ENCODE assay signal across 1 cellular context in the genomic region with DNA sequence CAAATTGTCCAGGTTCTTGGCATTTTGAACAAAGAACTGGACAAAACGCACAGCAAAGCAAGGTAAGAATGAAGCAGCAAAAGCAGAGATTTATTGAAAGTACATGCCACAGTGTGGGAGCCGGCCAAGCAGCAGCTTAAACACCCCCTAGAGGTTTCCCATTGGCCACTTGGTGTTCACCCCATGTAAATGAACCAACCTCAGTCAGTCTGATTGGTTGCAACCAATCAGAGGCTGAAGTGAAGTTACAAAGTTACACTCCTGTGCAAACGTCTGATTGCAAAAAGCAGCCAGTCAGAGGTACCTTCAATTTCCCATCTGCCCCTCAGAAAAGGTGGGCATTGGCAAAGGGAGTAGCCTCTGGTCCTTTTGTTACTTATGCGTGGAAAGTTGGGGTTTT.
TF ChIP-seq lines count a peak whose summit lies in the region.

No MANE protein-coding gene starts in this region.

TF ChIP-seq in HepG2, 621 proteins besides CTCF, POLR2A, EP300 and RAD21 (continued from another document and continues in another):
- TF ChIP-seq PRDM4 (CRISPR knock-in tag; IDR thresholded peaks at IDR 0.05; ENCODE audit: borderline replicate concordance) = no peak
- TF ChIP-seq, protein P1, sequence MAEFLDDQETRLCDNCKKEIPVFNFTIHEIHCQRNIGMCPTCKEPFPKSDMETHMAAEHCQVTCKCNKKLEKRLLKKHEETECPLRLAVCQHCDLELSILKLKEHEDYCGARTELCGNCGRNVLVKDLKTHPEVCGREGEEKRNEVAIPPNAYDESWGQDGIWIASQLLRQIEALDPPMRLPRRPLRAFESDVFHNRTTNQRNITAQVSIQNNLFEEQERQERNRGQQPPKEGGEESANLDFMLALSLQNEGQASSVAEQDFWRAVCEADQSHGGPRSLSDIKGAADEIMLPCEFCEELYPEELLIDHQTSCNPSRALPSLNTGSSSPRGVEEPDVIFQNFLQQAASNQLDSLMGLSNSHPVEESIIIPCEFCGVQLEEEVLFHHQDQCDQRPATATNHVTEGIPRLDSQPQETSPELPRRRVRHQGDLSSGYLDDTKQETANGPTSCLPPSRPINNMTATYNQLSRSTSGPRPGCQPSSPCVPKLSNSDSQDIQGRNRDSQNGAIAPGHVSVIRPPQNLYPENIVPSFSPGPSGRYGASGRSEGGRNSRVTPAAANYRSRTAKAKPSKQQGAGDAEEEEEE (CRISPR knock-in tag; IDR thresholded peaks at IDR 0.05; ENCODE audit: borderline replicate concordance) = no peak
- TF ChIP-seq, protein P2, sequence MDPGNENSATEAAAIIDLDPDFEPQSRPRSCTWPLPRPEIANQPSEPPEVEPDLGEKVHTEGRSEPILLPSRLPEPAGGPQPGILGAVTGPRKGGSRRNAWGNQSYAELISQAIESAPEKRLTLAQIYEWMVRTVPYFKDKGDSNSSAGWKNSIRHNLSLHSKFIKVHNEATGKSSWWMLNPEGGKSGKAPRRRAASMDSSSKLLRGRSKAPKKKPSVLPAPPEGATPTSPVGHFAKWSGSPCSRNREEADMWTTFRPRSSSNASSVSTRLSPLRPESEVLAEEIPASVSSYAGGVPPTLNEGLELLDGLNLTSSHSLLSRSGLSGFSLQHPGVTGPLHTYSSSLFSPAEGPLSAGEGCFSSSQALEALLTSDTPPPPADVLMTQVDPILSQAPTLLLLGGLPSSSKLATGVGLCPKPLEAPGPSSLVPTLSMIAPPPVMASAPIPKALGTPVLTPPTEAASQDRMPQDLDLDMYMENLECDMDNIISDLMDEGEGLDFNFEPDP (CRISPR knock-in tag; conservative IDR thresholded peaks at IDR 0.05) = no peak
- TF ChIP-seq ERF (CRISPR knock-in tag; IDR thresholded peaks at IDR 0.05) = peak; percentile 20; the same call in 1 of the 2 replicates
- peak; percentile 76; the same call in 1 of the 2 replicates for TF ChIP-seq ZSCAN30 (CRISPR knock-in tag; IDR thresholded peaks at IDR 0.05)
- no peak for TF ChIP-seq NFIC (IDR thresholded peaks at IDR 0.05; ENCODE audit: low read length)
- TF ChIP-seq ZSCAN29 (CRISPR knock-in tag; conservative IDR thresholded peaks at IDR 0.05) = 0 out of 2 replicates have a peak, but pooled peaks have one; percentile 25
- TF ChIP-seq SP4 (CRISPR knock-in tag; IDR thresholded peaks at IDR 0.05) = no peak
- TF ChIP-seq ZNF614 (CRISPR knock-in tag; IDR thresholded peaks at IDR 0.05; ENCODE audit: borderline replicate concordance) = peak; percentile 26; the same call in 1 of the 2 replicates
- TF ChIP-seq HMG20A (CRISPR knock-in tag; IDR thresholded peaks at IDR 0.05; ENCODE audit: borderline replicate concordance) = no peak
- no peak; the same call in 1 of the 2 replicates for TF ChIP-seq HNF4A (CRISPR knock-in tag; IDR thresholded peaks at IDR 0.05)
- no peak for TF ChIP-seq HNRNPUL1 (IDR thresholded peaks at IDR 0.05; ENCODE audit: low read depth, low read length)
- no peak for TF ChIP-seq PHB2 (IDR thresholded peaks at IDR 0.05; ENCODE audit: partially characterized antibody)
- no peak for TF ChIP-seq GLI4 (CRISPR knock-in tag; IDR thresholded peaks at IDR 0.05; ENCODE audit: borderline replicate concordance)
- no peak for TF ChIP-seq KLF15 (CRISPR knock-in tag; IDR thresholded peaks at IDR 0.05; ENCODE audit: borderline replicate concordance)
- no peak for TF ChIP-seq KDM5A (IDR thresholded peaks at IDR 0.05; ENCODE audit: borderline replicate concordance, low read length)
- TF ChIP-seq ISL2 (CRISPR knock-in tag; IDR thresholded peaks at IDR 0.05) = no peak
- TF ChIP-seq, protein P3, sequence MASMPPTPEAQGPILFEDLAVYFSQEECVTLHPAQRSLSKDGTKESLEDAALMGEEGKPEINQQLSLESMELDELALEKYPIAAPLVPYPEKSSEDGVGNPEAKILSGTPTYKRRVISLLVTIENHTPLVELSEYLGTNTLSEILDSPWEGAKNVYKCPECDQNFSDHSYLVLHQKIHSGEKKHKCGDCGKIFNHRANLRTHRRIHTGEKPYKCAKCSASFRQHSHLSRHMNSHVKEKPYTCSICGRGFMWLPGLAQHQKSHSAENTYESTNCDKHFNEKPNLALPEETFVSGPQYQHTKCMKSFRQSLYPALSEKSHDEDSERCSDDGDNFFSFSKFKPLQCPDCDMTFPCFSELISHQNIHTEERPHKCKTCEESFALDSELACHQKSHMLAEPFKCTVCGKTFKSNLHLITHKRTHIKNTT (CRISPR knock-in tag; IDR thresholded peaks at IDR 0.05) = no peak
- TF ChIP-seq ZBTB44 (CRISPR knock-in tag; IDR thresholded peaks at IDR 0.05) = no peak
- TF ChIP-seq ZNF138 (CRISPR knock-in tag; IDR thresholded peaks at IDR 0.05; ENCODE audit: low read depth) = no peak
- TF ChIP-seq ZC3H4 (CRISPR knock-in tag; IDR thresholded peaks at IDR 0.05; ENCODE audit: borderline replicate concordance) = no peak
- TF ChIP-seq HOXA7 (CRISPR knock-in tag; IDR thresholded peaks at IDR 0.05) = no peak
- TF ChIP-seq ZNF792 (CRISPR knock-in tag; IDR thresholded peaks at IDR 0.05) = no peak
- no peak for TF ChIP-seq FOXC1 (CRISPR knock-in tag; IDR thresholded peaks at IDR 0.05; ENCODE audit: borderline replicate concordance)
- no peak for TF ChIP-seq ESRRA (CRISPR knock-in tag; IDR thresholded peaks at IDR 0.05; ENCODE audit: low read depth)
- no peak for TF ChIP-seq FLYWCH1 (CRISPR knock-in tag; IDR thresholded peaks at IDR 0.05)
- no peak for TF ChIP-seq SP1 (IDR thresholded peaks at IDR 0.05)
- TF ChIP-seq SP1 (CRISPR knock-in tag; IDR thresholded peaks at IDR 0.05) = no peak
- TF ChIP-seq ZNF12 (CRISPR knock-in tag; IDR thresholded peaks at IDR 0.05) = no peak
- 0 out of 2 replicates have a peak, but pooled peaks have one; percentile 15 for TF ChIP-seq SALL1 (CRISPR knock-in tag; IDR thresholded peaks at IDR 0.05)
- TF ChIP-seq ARNT2 (CRISPR knock-in tag; IDR thresholded peaks at IDR 0.05; ENCODE audit: low read depth) = no peak
- TF ChIP-seq ZNF326 (CRISPR knock-in tag; IDR thresholded peaks at IDR 0.05; ENCODE audit: borderline replicate concordance) = no peak
- no peak for TF ChIP-seq HNRNPK (IDR thresholded peaks at IDR 0.05; ENCODE audit: low read depth, low read length, poor library complexity, severe bottlenecking)
- no peak for TF ChIP-seq MIER2 (CRISPR knock-in tag; IDR thresholded peaks at IDR 0.05)
- no peak for TF ChIP-seq ZNF563 (CRISPR knock-in tag; IDR thresholded peaks at IDR 0.05)
- TF ChIP-seq POLR2G (IDR thresholded peaks at IDR 0.05; ENCODE audit: low read depth, low read length) = peak; percentile 76
- no peak for TF ChIP-seq HMGA1 (CRISPR knock-in tag; conservative IDR thresholded peaks at IDR 0.05)
- TF ChIP-seq THRA (CRISPR knock-in tag; IDR thresholded peaks at IDR 0.05; ENCODE audit: borderline replicate concordance) = no peak
- TF ChIP-seq MNT (IDR thresholded peaks at IDR 0.05) = no peak
- TF ChIP-seq IKZF4 (CRISPR knock-in tag; IDR thresholded peaks at IDR 0.05; ENCODE audit: borderline replicate concordance, low read depth, not compliant biosample characterization) = no peak
- no peak for TF ChIP-seq SNAPC5 (CRISPR knock-in tag; IDR thresholded peaks at IDR 0.05; ENCODE audit: borderline replicate concordance)
- TF ChIP-seq ZNF879 (CRISPR knock-in tag; IDR thresholded peaks at IDR 0.05) = no peak
- TF ChIP-seq CREM (IDR thresholded peaks at IDR 0.05) = no peak
- TF ChIP-seq CREM (CRISPR knock-in tag; IDR thresholded peaks at IDR 0.05) = no peak
- TF ChIP-seq ZMYM3 (CRISPR knock-in tag; IDR thresholded peaks at IDR 0.05) = no peak
- no peak for TF ChIP-seq CBX5 (CRISPR knock-in tag; IDR thresholded peaks at IDR 0.05; ENCODE audit: borderline replicate concordance)
- 0 out of 2 replicates have a peak, but pooled peaks have one; percentile 47 for TF ChIP-seq SAP130 (CRISPR knock-in tag; IDR thresholded peaks at IDR 0.05; ENCODE audit: low read depth)
- 0 out of 2 replicates have a peak, but pooled peaks have one; percentile 42 for TF ChIP-seq ZNF430 (CRISPR knock-in tag; IDR thresholded peaks at IDR 0.05)
- TF ChIP-seq ZNF260 (CRISPR knock-in tag; IDR thresholded peaks at IDR 0.05; ENCODE audit: borderline replicate concordance, low read depth) = no peak
- TF ChIP-seq, protein P4, sequence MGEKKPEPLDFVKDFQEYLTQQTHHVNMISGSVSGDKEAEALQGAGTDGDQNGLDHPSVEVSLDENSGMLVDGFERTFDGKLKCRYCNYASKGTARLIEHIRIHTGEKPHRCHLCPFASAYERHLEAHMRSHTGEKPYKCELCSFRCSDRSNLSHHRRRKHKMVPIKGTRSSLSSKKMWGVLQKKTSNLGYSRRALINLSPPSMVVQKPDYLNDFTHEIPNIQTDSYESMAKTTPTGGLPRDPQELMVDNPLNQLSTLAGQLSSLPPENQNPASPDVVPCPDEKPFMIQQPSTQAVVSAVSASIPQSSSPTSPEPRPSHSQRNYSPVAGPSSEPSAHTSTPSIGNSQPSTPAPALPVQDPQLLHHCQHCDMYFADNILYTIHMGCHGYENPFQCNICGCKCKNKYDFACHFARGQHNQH (CRISPR knock-in tag; IDR thresholded peaks at IDR 0.05) = no peak; the same call in 1 of the 2 replicates
- no peak for TF ChIP-seq ZFP82 (CRISPR knock-in tag; IDR thresholded peaks at IDR 0.05; ENCODE audit: borderline replicate concordance)
- no peak for TF ChIP-seq ZNF276 (CRISPR knock-in tag; IDR thresholded peaks at IDR 0.05; ENCODE audit: low read depth)
